Comparison of ENCODE assay signal across 8 cellular contexts in the genomic region with DNA sequence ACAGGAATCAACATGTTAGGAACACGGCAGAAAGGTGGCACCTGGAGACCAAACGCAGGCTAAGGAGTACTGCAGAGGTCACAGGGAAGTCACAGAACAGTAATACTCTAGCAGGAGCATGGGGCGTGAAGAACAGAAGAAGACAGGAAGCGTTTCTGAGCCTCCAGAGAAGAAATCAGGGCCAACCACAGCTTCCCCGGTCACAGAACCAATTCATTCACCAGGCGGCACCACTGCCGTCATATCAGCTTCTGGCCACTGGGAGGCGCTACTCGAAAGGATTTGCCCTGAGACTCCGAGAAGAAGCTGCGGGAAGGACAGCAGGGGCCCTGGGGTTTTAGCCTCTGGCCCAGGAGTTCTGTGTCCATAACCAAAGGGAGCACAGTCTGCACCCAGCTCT.
DNase-seq lines count a peak whose midpoint lies in the region; ATAC-seq and TF ChIP-seq lines count a peak whose summit lies in the region.

No MANE protein-coding gene starts in this region.

- no peak for TF ChIP-seq POLR2A in transverse colon (IDR thresholded peaks at IDR 0.05)

- peaks cover 23% of the 10 kb centered on the region for H3K4me1 Mint-ChIP-seq in activated CD4-positive, alpha-beta memory T cell treated with anti-CD3 and anti-CD28 coated beads, Interleukin-2, amount 10 ng/mL, durations not matched to agents 7 days and 5 days

- H3K4me3 ChIP-seq in AG09309 (ENCODE audit: control insufficient read depth, low read depth, low read length) (no peak overlapping the region), epithelial cell of esophagus (ENCODE audit: low read length) (no peak overlapping the region), transverse colon (no peak overlapping the region)

- H3K36me3 Mint-ChIP-seq in activated CD4-positive, alpha-beta memory T cell treated with anti-CD3 and anti-CD28 coated beads, Interleukin-2, amount 10 ng/mL, durations not matched to agents 7 days and 5 days (ENCODE audit: low read depth) = no peaks in the 10 kb centered on the region

- intact Hi-C loops in transverse colon (cut with DNase I; ENCODE audit: low total_unique reads) = no loop called here

- no peaks in the 10 kb centered on the region for H3K27me3 ChIP-seq in transverse colon

- peak; percentile 16 for TF ChIP-seq CTCF in AG09309 (IDR thresholded peaks at IDR 0.05; ENCODE audit: control insufficient read depth, insufficient read depth, low read depth, low read length, missing control alignments)
- peak; percentile 68 for TF ChIP-seq CTCF in epithelial cell of esophagus (IDR thresholded peaks at IDR 0.05; ENCODE audit: insufficient read depth, low read depth, low read length, missing control alignments)
- TF ChIP-seq CTCF in omental fat pad (IDR thresholded peaks at IDR 0.05) = no peak
- peak; percentile 57 to 81 (median 77) for TF ChIP-seq CTCF in transverse colon (IDR thresholded peaks at IDR 0.05)

- WGBS in transverse colon (ENCODE audit: low coverage in 1 of 2), 2 donors = 0 to 10% methylated on average over 4 to 11 of the region's 11 CpGs

- H3K9me3 ChIP-seq in transverse colon = no peaks in the 10 kb centered on the region

- in situ Hi-C loops in transverse colon (cut with MboI; ENCODE audit: low pct_ligation_motif_present in 1 of 4, low pct_unique_long_range_greater_than_20kb in 1 of 4, low sequenced_read_pairs in 3 of 4) = loop anchor here in 1 of 4 donors (10.0 kb wide), 1 partner anchor 311 kb away; no protein-coding TSS in a partner anchor

- no peak for DNase-seq in AG09309 (ENCODE audit: low read depth)
- peak; percentile 10 for DNase-seq in NCI-H345 treated with DMSO at 0.1 percent for 48 hours (lab: John Stamatoyannopoulos, UW; ENCODE audit: unreplicated experiment)
- peak; percentile 80 for DNase-seq in activated CD4-positive, alpha-beta memory T cell treated with anti-CD3 and anti-CD28 coated beads, Interleukin-2, amount 10 ng/mL, durations not matched to agents 7 days and 5 days
- DNase-seq in epithelial cell of esophagus (ENCODE audit: low read depth) = peak; percentile 47
- DNase-seq in omental fat pad (ENCODE audit: low spot score) = peak; percentile 40
- peak; percentile 83 for DNase-seq in transverse colon

- peaks cover 0 to 17% (median 8%) of the 10 kb centered on the region in 4 donors for H3K4me1 ChIP-seq in transverse colon

- POLR2A ChIA-PET in activated CD4-positive, alpha-beta memory T cell treated with anti-CD3 and anti-CD28 coated beads, Interleukin-2, amount 10 ng/mL, durations not matched to agents 7 days and 5 days (lab: Charles Lee) = interaction anchor here (1.2 to 1.3 kb wide), 2 partner anchors 12 to 311 kb away, joined by 3 to 6 read pairs; no protein-coding TSS in a partner anchor

- H3K27ac Mint-ChIP-seq in activated CD4-positive, alpha-beta memory T cell treated with anti-CD3 and anti-CD28 coated beads, Interleukin-2, amount 10 ng/mL, durations not matched to agents 7 days and 5 days = no peak overlapping the region

- H3K27me3 Mint-ChIP-seq in activated CD4-positive, alpha-beta memory T cell treated with anti-CD3 and anti-CD28 coated beads, Interleukin-2, amount 10 ng/mL, durations not matched to agents 7 days and 5 days = no peaks in the 10 kb centered on the region

- H3K36me3 ChIP-seq in transverse colon = no peaks in the 10 kb centered on the region

- ATAC-seq in GM18909 (IDR thresholded peaks at IDR 0.05; ENCODE audit: poor library complexity, unreplicated experiment) (peak; percentile 51), omental fat pad (ENCODE audit: low FRiP score) (no peak), GM21447 (IDR thresholded peaks at IDR 0.05; ENCODE audit: unreplicated experiment) (no peak)

- no peak overlapping the region for H3K27ac ChIP-seq in transverse colon

- no peak for TF ChIP-seq EP300 in transverse colon (IDR thresholded peaks at IDR 0.05; ENCODE audit: low read depth)

- CTCF ChIA-PET in activated CD4-positive, alpha-beta memory T cell treated with anti-CD3 and anti-CD28 coated beads, Interleukin-2, amount 10 ng/mL, durations not matched to agents 7 days and 5 days (lab: Charles Lee) = interaction anchor here (0.6 to 6.1 kb wide), 17 partner anchors 9 to 392 kb away, joined by 3 to 91 read pairs (median 4); no protein-coding TSS in a partner anchor

- H3K4me3 Mint-ChIP-seq in activated CD4-positive, alpha-beta memory T cell treated with anti-CD3 and anti-CD28 coated beads, Interleukin-2, amount 10 ng/mL, durations not matched to agents 7 days and 5 days = no peak overlapping the region

- no peaks in the 10 kb centered on the region for H3K9me3 Mint-ChIP-seq in activated CD4-positive, alpha-beta memory T cell treated with anti-CD3 and anti-CD28 coated beads, Interleukin-2, amount 10 ng/mL, durations not matched to agents 7 days and 5 days

Comparison
In these comparisons a context has a peak if more than half of its experiments do, and no peak if none do; other contexts are left out.
1. CTCF ChIP-seq: peak in AG09309 (single experiment), epithelial cell of esophagus (single experiment) and transverse colon (5 of 5); none in omental fat pad (0 of 3).